Comparison of ENCODE assay signal across 8 cellular contexts in the genomic region with DNA sequence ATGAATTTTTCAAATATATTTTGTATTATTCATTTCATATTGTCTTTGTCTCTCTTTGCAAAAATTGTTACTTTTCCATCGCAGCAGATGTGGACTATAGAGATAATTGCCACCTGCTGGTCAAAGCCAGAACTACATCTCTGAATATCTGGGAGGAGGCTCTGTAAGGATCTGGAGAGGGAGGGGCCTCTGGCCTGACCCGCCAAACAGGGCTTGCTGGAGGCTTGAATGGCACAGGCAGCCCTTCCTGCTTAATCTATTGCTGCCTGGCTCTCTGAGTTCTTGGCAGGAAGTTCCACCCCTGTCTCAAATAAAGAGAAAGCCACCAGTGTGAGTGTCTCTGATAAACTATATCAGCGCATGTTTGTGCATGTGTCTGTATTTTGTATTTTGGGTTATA.
DNase-seq lines count a peak whose midpoint lies in the region; ATAC-seq and TF ChIP-seq lines count a peak whose summit lies in the region.

No MANE protein-coding gene starts in this region.

- H3K27me3 ChIP-seq in CD4-positive, alpha-beta T cell (ENCODE audit: control insufficient read depth, insufficient read depth, low read length) = no peaks in the 10 kb centered on the region
- H3K27me3 ChIP-seq in colonic mucosa (no peaks in the 10 kb centered on the region), left lung (no peaks in the 10 kb centered on the region)

- H3K4me1 Mint-ChIP-seq in CD4-positive, alpha-beta T cell (ENCODE audit: low read depth) = peaks cover 12% of the 10 kb centered on the region
- peaks cover 4% of the 10 kb centered on the region for H3K4me1 Mint-ChIP-seq in activated CD4-positive, alpha-beta T cell treated with anti-CD3 and anti-CD28 coated beads, Interleukin-2, amount 10 ng/mL, durations not matched to agents 7 days and 5 days

- H3K9ac ChIP-seq in colonic mucosa (ENCODE audit: low read depth in 2 of 2, low read length in 2 of 2) = no peak overlapping the region

- intact Hi-C loops in CD4-positive, alpha-beta T cell (cut with DNase I, micrococcal nuclease) = loop anchor here (2.0 to 5.0 kb wide), 3 partner anchors 182 to 385 kb away; partner anchors contain the start of gene ARMCX6 (in 1 of the 2)
- intact Hi-C loops in colonic mucosa (cut with DNase I) (no loop called here), left lung (cut with DNase I) (no loop called here)

- CTCF ChIA-PET in CD4-positive, alpha-beta T cell (lab: Charles Lee) = no interaction called here
- CTCF ChIA-PET in activated CD4-positive, alpha-beta T cell treated with anti-CD3 and anti-CD28 coated beads, Interleukin-2, amount 10 ng/mL, durations not matched to agents 7 days and 5 days (lab: Charles Lee) = interaction anchor here (1.0 kb wide), 1 partner anchor 293 kb away, joined by 3 read pairs; no protein-coding TSS in a partner anchor

- H3K27me3 Mint-ChIP-seq in CD4-positive, alpha-beta T cell = no peaks in the 10 kb centered on the region
- H3K27me3 Mint-ChIP-seq in activated CD4-positive, alpha-beta T cell treated with anti-CD3 and anti-CD28 coated beads, Interleukin-2, amount 10 ng/mL, durations not matched to agents 7 days and 5 days = no peaks in the 10 kb centered on the region

- H3K4me3 Mint-ChIP-seq in CD4-positive, alpha-beta T cell = peak overlapping the region; percentile 44
- H3K4me3 Mint-ChIP-seq in activated CD4-positive, alpha-beta T cell treated with anti-CD3 and anti-CD28 coated beads, Interleukin-2, amount 10 ng/mL, durations not matched to agents 7 days and 5 days = peak overlapping the region; percentile 54

- H3K4me1 ChIP-seq in colonic mucosa = no peaks in the 10 kb centered on the region
- H3K4me1 ChIP-seq in left lung = no peaks in the 10 kb centered on the region

- H3K4me3 ChIP-seq in colonic mucosa = no peak overlapping the region
- no peak overlapping the region for H3K4me3 ChIP-seq in left lung

- peak overlapping the region; percentile 21 for H3K27ac Mint-ChIP-seq in CD4-positive, alpha-beta T cell
- H3K27ac Mint-ChIP-seq in activated CD4-positive, alpha-beta T cell treated with anti-CD3 and anti-CD28 coated beads, Interleukin-2, amount 10 ng/mL, durations not matched to agents 7 days and 5 days = peak overlapping the region; percentile 50

- no peaks in the 10 kb centered on the region for H3K36me3 ChIP-seq in colonic mucosa
- H3K36me3 ChIP-seq in left lung = no peaks in the 10 kb centered on the region

- ATAC-seq in CD4-positive, alpha-beta T cell (ENCODE audit: poor library complexity) = peak; percentile 100
- ATAC-seq in GM19452 (IDR thresholded peaks at IDR 0.05; ENCODE audit: unreplicated experiment) = peak; percentile 99
- peak; percentile 100 for ATAC-seq in HG03521 (IDR thresholded peaks at IDR 0.05; ENCODE audit: unreplicated experiment)
- ATAC-seq in left lung = peak; percentile 100

- no peak overlapping the region for H3K27ac ChIP-seq in CD4-positive, alpha-beta T cell (ENCODE audit: low read depth, low read length)
- H3K27ac ChIP-seq in colonic mucosa (no peak overlapping the region), left lung (no peak overlapping the region)

- no peaks in the 10 kb centered on the region for H3K9me3 ChIP-seq in CD4-positive, alpha-beta T cell (ENCODE audit: control insufficient read depth, low read length)
- no peaks in the 10 kb centered on the region for H3K9me3 ChIP-seq in colonic mucosa
- H3K9me3 ChIP-seq in left lung = no peaks in the 10 kb centered on the region

- POLR2A ChIA-PET in CD4-positive, alpha-beta T cell (lab: Charles Lee) = no interaction called here
- POLR2A ChIA-PET in activated CD4-positive, alpha-beta T cell treated with anti-CD3 and anti-CD28 coated beads, Interleukin-2, amount 10 ng/mL, durations not matched to agents 7 days and 5 days (lab: Charles Lee) = no interaction called here

- no peaks in the 10 kb centered on the region for H3K9me3 Mint-ChIP-seq in CD4-positive, alpha-beta T cell
- H3K9me3 Mint-ChIP-seq in activated CD4-positive, alpha-beta T cell treated with anti-CD3 and anti-CD28 coated beads, Interleukin-2, amount 10 ng/mL, durations not matched to agents 7 days and 5 days = no peaks in the 10 kb centered on the region

- DNase-seq in CD4-positive, alpha-beta T cell = peak; percentile 51 to 78 (median 62)
- DNase-seq in NCI-H526 treated with DMSO at 0.1 percent for 48 hours (lab: John Stamatoyannopoulos, UW) (peak; percentile 80), colonic mucosa (peak; percentile 92), left lung (peak; percentile 83 to 84)
- peak; percentile 89 for DNase-seq in activated CD4-positive, alpha-beta T cell treated with anti-CD3 and anti-CD28 coated beads, Interleukin-2, amount 10 ng/mL, durations not matched to agents 7 days and 5 days
- DNase-seq in stimulated activated CD4-positive, alpha-beta T cell treated with anti-CD3 and anti-CD28 coated beads, TNF-alpha, amount 100 ng/mL, for 1 hour (ENCODE audit: low read depth in 3 of 3, low spot score in 1 of 3) = peak; percentile 12 to 62 (median 45)

- H3K36me3 Mint-ChIP-seq in CD4-positive, alpha-beta T cell (ENCODE audit: low read depth) = no peaks in the 10 kb centered on the region
- H3K36me3 Mint-ChIP-seq in activated CD4-positive, alpha-beta T cell treated with anti-CD3 and anti-CD28 coated beads, Interleukin-2, amount 10 ng/mL, durations not matched to agents 7 days and 5 days (ENCODE audit: low read depth) = no peaks in the 10 kb centered on the region

- TF ChIP-seq CTCF in CD4-positive, alpha-beta T cell (IDR thresholded peaks at IDR 0.05) = peak; percentile 57
- TF ChIP-seq CTCF in colonic mucosa (IDR thresholded peaks at IDR 0.05) (peak; percentile 64), left lung (IDR thresholded peaks at IDR 0.05) (peak; percentile 70 to 73)

Comparison
In these comparisons a context has a peak if more than half of its experiments do, and no peak if none do; other contexts are left out.
1. intact Hi-C loops: an anchor here in CD4-positive, alpha-beta T cell (2.0 to 5.0 kb wide); none called in colonic mucosa and left lung.